In the genomic region with DNA sequence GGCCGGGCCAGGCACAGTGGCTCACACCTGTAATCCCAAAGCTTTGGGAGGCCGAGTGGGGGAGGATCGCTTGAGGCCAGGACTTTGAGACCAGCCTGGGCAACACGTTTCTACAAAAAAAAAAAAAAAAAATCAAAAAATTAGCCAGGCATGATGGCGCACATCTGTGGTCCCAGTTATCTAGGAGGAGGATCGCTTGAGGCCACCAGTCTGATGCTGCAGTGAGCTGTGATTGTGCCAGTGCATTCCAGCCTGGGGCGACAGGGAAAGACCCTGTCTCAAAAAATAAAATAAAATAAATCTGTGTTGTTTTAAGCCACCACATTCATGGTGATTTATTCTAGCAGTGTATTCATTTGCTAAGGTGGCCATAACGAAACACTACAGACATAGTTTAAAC, we compare ENCODE assay signal across 38 cellular contexts. TPM values are rescaled to one million over a fixed set of nuclear protein-coding genes. Genes with fewer than 3 reads are reported as not detected.
"Had no signal": no experiment of that assay in that cellular context is flagged by ENCODE, and none has a peak within 500 bp of the region (broad histone marks: within the 10 kb centered on the region; RNA-seq: fewer than 3 reads in every experiment).

No MANE protein-coding gene starts in this region.

- H3K4me2 ChIP-seq: KMS-11 had no signal

- H3K36me3 ChIP-seq: MG63 had no signal

- H3K4me3 ChIP-seq: MG63 had no signal

- DNase-seq: Karpas-422, Kasumi-1, KG1, MG63, MM.1S, MV-4-11, NCI-H1048, NCI-H1092, NCI-H1092 treated with DMSO at 0.1 percent for 48 hours, NCI-H1105, NCI-H1105 treated with DMSO at 0.1 percent for 48 hours, NCI-H1417, NCI-H1417 treated with DMSO at 0.1 percent for 48 hours, NCI-H1436, NCI-H1436 treated with DMSO at 0.1 percent for 48 hours, NCI-H146, NCI-H1694, NCI-H1694 treated with DMSO at 0.1 percent for 48 hours, NCI-H187, NCI-H187 treated with DMSO at 0.1 percent for 48 hours, NCI-H1930, NCI-H2029, NCI-H2029 treated with DMSO at 0.1 percent for 48 hours, NCI-H2081, NCI-H2081 treated with DMSO at 0.1 percent for 48 hours, NCI-H2107, NCI-H2171, NCI-H2171 treated with DMSO at 0.1 percent for 48 hours, NCI-H2227 treated with DMSO at 0.1 percent for 48 hours, NCI-H226, NCI-H345, NCI-H446, NCI-H446 treated with DMSO at 0.1 percent for 48 hours had no signal

- H3K27ac ChIP-seq: KMS-11 had no signal

- H3K9ac ChIP-seq: KMS-11 had no signal

- H3K9me3 ChIP-seq: MG63 had no signal

RNA-seq across cellular contexts. Expression of a gene that starts 4.1 kb away (rescaled TPM):
- total RNA-seq: NCI-H460 had no signal

RNA-seq across cellular contexts. Expression of a gene that starts 29.1 kb away (rescaled TPM):
- total RNA-seq: LHCN-M2, M059J, MCF 10A, NCI-H460 had no signal

RNA-seq across cellular contexts. Expression of a gene that starts 40.2 kb away (rescaled TPM):
- total RNA-seq: LHCN-M2, MCF 10A, NCI-H460 had no signal
